In the genomic region with DNA sequence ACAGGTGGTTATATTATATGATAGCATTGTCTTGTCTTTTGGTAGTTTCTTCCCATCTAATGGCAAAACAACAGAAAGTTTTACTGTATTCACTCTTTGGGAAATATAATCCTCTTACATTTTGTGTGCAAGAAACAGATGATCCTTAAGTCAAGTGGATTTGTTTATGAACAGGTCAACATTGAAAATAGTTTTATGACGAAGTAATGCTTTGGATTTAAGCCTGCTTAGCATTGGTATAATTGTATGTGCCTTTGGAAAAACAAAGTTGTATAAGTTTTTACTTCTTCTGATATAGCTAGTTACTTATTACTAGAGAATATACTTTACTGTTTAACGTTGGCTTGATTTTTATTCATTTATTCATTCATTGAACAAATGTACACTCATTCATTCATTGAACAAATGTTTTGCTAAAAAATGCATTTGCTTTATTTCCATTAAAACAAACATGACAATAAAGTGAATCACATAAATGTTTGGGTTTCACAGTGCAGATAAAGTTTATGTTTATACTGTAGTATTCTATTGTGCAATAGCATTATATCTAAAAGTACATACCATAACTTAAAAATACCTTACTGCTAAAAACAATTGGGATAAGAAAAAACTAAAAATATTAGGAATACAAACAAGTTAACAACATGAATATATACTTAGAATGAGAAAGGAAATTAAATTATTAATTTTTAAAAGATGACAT, we compare ENCODE assay signal across 17 cellular contexts. TPM values are rescaled to one million over a fixed set of nuclear protein-coding genes. Genes with fewer than 3 reads are reported as not detected.
A peak's percentile ranks its signal among the peaks of the same experiment; 100 is the strongest.
DNase-seq lines count a peak whose midpoint lies in the region; ATAC-seq, FAIRE-seq and TF ChIP-seq lines count a peak whose summit lies in the region.
"Had no signal": no experiment of that assay in that cellular context is flagged by ENCODE, and none has a peak within 500 bp of the region (broad histone marks: within the 10 kb centered on the region; RNA-seq: fewer than 3 reads in every experiment).

No MANE protein-coding gene starts in this region.

- H4K20me1 ChIP-seq in IMR-90 (ENCODE audit: insufficient read depth, low read length) (no peaks in the 10 kb centered on the region), H1 (replicated peaks in 1 of 2; ENCODE audit: control insufficient read depth in 1 of 2, insufficient read depth in 2 of 2, low read length in 2 of 2) (no peaks in the 10 kb centered on the region)
- H4K20me1 ChIP-seq: BLaER1 had no signal

- no TSS peak for BruUV-seq in IMR-90 (replicated peaks; lab: Mats Ljungman, UMichigan)

- H4K8ac ChIP-seq in IMR-90 (ENCODE audit: low read depth in 2 of 2, low read length in 2 of 2) (no peak overlapping the region; a peak in 1 of 4 replicates), H1 (ENCODE audit: extremely low read depth, insufficient read depth, low read length) (no peak overlapping the region)

- H2BK5ac ChIP-seq in IMR-90 (ENCODE audit: low read depth, low read length, poor library complexity, severe bottlenecking) = peak overlapping the region; percentile 35
- no peak overlapping the region for H2BK5ac ChIP-seq in H1 (ENCODE audit: low read depth, low read length)

- H3K4me2 ChIP-seq in A549 = peak overlapping the region; percentile 13; the same call in 1 of the 3 replicates
- no peak overlapping the region for H3K4me2 ChIP-seq in IMR-90 (ENCODE audit: low read depth, low read length)
- no peak overlapping the region for H3K4me2 ChIP-seq in H1 (ENCODE audit: insufficient read depth in 1 of 2, low read depth in 2 of 2, low read length in 2 of 2)
- H3K4me2 ChIP-seq: BLaER1, GM23338 had no signal

- POLR2A ChIA-PET in A549 (lab: Yijun Ruan, JAX) (no interaction called here), IMR-90 (lab: Charles Lee; ENCODE audit: unreplicated experiment) (no interaction called here), H1 (lab: Charles Lee; ENCODE audit: partially characterized antibody) (no interaction called here)

- H3K27ac ChIP-seq in A549 = no peak overlapping the region
- no peak overlapping the region for H3K27ac ChIP-seq in IMR-90 (ENCODE audit: insufficient read depth, low read length)
- H3K27ac ChIP-seq in H1 (ENCODE audit: low read depth, low read length) = no peak overlapping the region
- peak overlapping the region in 3 of 4 donors; percentile 37 to 89 (median 46) for H3K27ac ChIP-seq in gastrocnemius medialis
- H3K27ac ChIP-seq: BLaER1 had no signal

- no peak overlapping the region for H2AFZ ChIP-seq in IMR-90 (replicated peaks; ENCODE audit: low read length, poor library complexity)
- no peak overlapping the region for H2AFZ ChIP-seq in H1 (ENCODE audit: low read length)
- H2AFZ ChIP-seq: GM23338 had no signal

- H3K4ac ChIP-seq in IMR-90 (ENCODE audit: low read depth, low read length) (no peak overlapping the region), H1 (replicated peaks; ENCODE audit: insufficient read length, low read depth, low read length) (no peak overlapping the region)

- no peak for TF ChIP-seq POLR2A in A549 (IDR thresholded peaks at IDR 0.05; ENCODE audit: low read length)
- no peak for TF ChIP-seq POLR2A in IMR-90 (IDR thresholded peaks at IDR 0.05; ENCODE audit: low read depth, low read length)
- no peak for TF ChIP-seq POLR2A in H1 (IDR thresholded peaks at IDR 0.05; ENCODE audit: control extremely low read depth in 1 of 2, low read depth in 2 of 2, low read length in 2 of 2)
- no peak for TF ChIP-seq POLR2A in gastrocnemius medialis (IDR thresholded peaks at IDR 0.05)

- H3K9me3 ChIP-seq in A549 = no peaks in the 10 kb centered on the region
- no peaks in the 10 kb centered on the region for H3K9me3 ChIP-seq in IMR-90 (ENCODE audit: control insufficient read depth, insufficient read depth, low read length)
- H3K9me3 ChIP-seq in H1 (ENCODE audit: insufficient read depth in 2 of 2, low read depth in 1 of 2, low read length in 1 of 2) = no peaks in the 10 kb centered on the region
- no peaks in the 10 kb centered on the region for H3K9me3 ChIP-seq in gastrocnemius medialis
- H3K9me3 ChIP-seq: BLaER1, Caco-2 had no signal

- H3K4me3 ChIP-seq in A549 (no peak overlapping the region), IMR-90 (ENCODE audit: insufficient read depth, low read depth, low read length) (no peak overlapping the region), H1 (ENCODE audit: extremely low read depth in 1 of 4, insufficient read depth in 2 of 4, low read depth in 3 of 4, low read length in 4 of 4) (no peak overlapping the region), gastrocnemius medialis (no peak overlapping the region)
- H3K4me3 ChIP-seq: BLaER1, GM12878, GM23338 had no signal

- FAIRE-seq in A549 (lab: Jason Lieb, UNC) = peak; percentile 90
- FAIRE-seq in H1 (lab: Jason Lieb, UNC) = no peak
- FAIRE-seq: GM12878 had no signal

- no peak overlapping the region for H2AK9ac ChIP-seq in IMR-90 (replicated peaks; ENCODE audit: low read depth, low read length, poor library complexity)

- intact Hi-C loops in IMR-90 (cut with micrococcal nuclease) (no loop called here), gastrocnemius medialis (cut with DNase I; ENCODE audit: low total_unique reads) (no loop called here)

- H2BK12ac ChIP-seq in H1 (ENCODE audit: low read depth, low read length) = no peak overlapping the region

- H3K18ac ChIP-seq in IMR-90 (ENCODE audit: low read depth, low read length) = no peak overlapping the region
- H3K18ac ChIP-seq in H1 (ENCODE audit: extremely low read depth, low read length) = no peak overlapping the region

- H4K91ac ChIP-seq in IMR-90 (ENCODE audit: insufficient read depth, low read depth, low read length) = no peak overlapping the region
- H4K91ac ChIP-seq in H1 (replicated peaks; ENCODE audit: insufficient read length, low read length) = no peak overlapping the region

- H3K9ac ChIP-seq in IMR-90 (ENCODE audit: low read depth, low read length) = no peak overlapping the region
- no peak overlapping the region for H3K9ac ChIP-seq in H1 (replicated peaks in 1 of 4; ENCODE audit: extremely low read depth in 1 of 4, low read depth in 3 of 4, low read length in 3 of 4)
- H3K9ac ChIP-seq: BLaER1 had no signal

- no peak overlapping the region for H2BK15ac ChIP-seq in IMR-90 (ENCODE audit: low read depth, low read length)
- no peak overlapping the region for H2BK15ac ChIP-seq in H1 (ENCODE audit: low read length)

- H3K56ac ChIP-seq in IMR-90 (ENCODE audit: extremely low read depth, insufficient read depth, low read length) = no peak overlapping the region
- H3K56ac ChIP-seq in H1 (replicated peaks; ENCODE audit: insufficient read length, low read depth, low read length) = no peak overlapping the region

- CTCF ChIA-PET in A549 (lab: Yijun Ruan, JAX) (no interaction called here), IMR-90 (lab: Yijun Ruan, JAX) (interaction anchor here (0.6 kb wide), 1 partner anchor 482 kb away, joined by 3 read pairs; no protein-coding TSS in a partner anchor), H1 (lab: Charles Lee; ENCODE audit: partially characterized antibody) (interaction anchor here (0.6 kb wide), 1 partner anchor 50 kb away, joined by 3 read pairs; no protein-coding TSS in a partner anchor)

- no peak for DNase-seq in A549 (ENCODE audit: low read depth in 1 of 2, low spot score in 1 of 2)
- DNase-seq in IMR-90 = peak; percentile 69
- DNase-seq in H1 (ENCODE audit: low read depth in 1 of 2, low spot score in 2 of 2) = no peak
- no peak for DNase-seq in gastrocnemius medialis
- DNase-seq in NCI-H2171 treated with DMSO at 0.1 percent for 48 hours (lab: John Stamatoyannopoulos, UW) = no peak
- DNase-seq in activated CD4-positive, alpha-beta T cell treated with anti-CD3 and anti-CD28 coated beads for 1 hour = no peak
- DNase-seq in NCI-H2196 (lab: John Stamatoyannopoulos, UW; ENCODE audit: unreplicated experiment) = no peak
- DNase-seq: AML-193; Caco-2; CD8-positive, alpha-beta memory T cell; DMS79; H9 had no signal

- no peak overlapping the region for H2BK20ac ChIP-seq in IMR-90 (ENCODE audit: low read depth, low read length)
- H2BK20ac ChIP-seq in H1 (ENCODE audit: low read length) = no peak overlapping the region

- in situ Hi-C loops in IMR-90 (cut with MboI; ENCODE audit: low sequenced_read_pairs) = no loop called here
- in situ Hi-C loops in gastrocnemius medialis (cut with MboI; ENCODE audit: low sequenced_read_pairs in 4 of 4) = no loop called here

- ATAC-seq in A549 = no peak
- peak; percentile 73 for ATAC-seq in IMR-90 (ENCODE audit: low read depth)
- ATAC-seq in gastrocnemius medialis = no peak
- ATAC-seq: GM12878, GM23338 had no signal

- H3K79me1 ChIP-seq in IMR-90 (ENCODE audit: low read depth in 1 of 2, low read length in 2 of 2) = peaks cover 0 to 15% of the 10 kb centered on the region in 2 experiments; a peak in 1 of 4 replicates
- no peaks in the 10 kb centered on the region for H3K79me1 ChIP-seq in H1 (ENCODE audit: low read depth, low read length)

- 20% methylated on average over 2 of the region's 2 CpGs for WGBS in A549 (ENCODE audit: missing lambda C conversion rate)
- no CpG with 5 or more reads among the region's 2 CpGs for WGBS in IMR-90 (ENCODE audit: extremely low coverage in 2 of 2, insufficient read length in 1 of 2), 2 experiments
- 96% methylated on average over 2 of the region's 2 CpGs; no CpG with 5 or more reads in 1 of the 2 experiments for whole genome bisulfite sequencing in H1 (ENCODE audit: extremely low coverage in 1 of 2, insufficient coverage in 1 of 2, insufficient read length in 1 of 2, insufficient replicate concordance in 2 of 2, low coverage in 1 of 2, low lambda C conversion rate in 2 of 2, missing lambda C conversion rate in 1 of 2), 2 experiments

- H3K23me2 ChIP-seq in H1 (ENCODE audit: low read depth, low read length) = no peaks in the 10 kb centered on the region

- H2BK120ac ChIP-seq in IMR-90 (ENCODE audit: low read depth, low read length) (no peak overlapping the region), H1 (replicated peaks; ENCODE audit: low read depth, low read length) (no peak overlapping the region)

- no peaks in the 10 kb centered on the region for H3K79me2 ChIP-seq in H1 (ENCODE audit: control insufficient read depth in 1 of 2, insufficient read depth in 2 of 2, low read length in 2 of 2)

- no peaks in the 10 kb centered on the region for H3K27me3 ChIP-seq in IMR-90 (ENCODE audit: control insufficient read depth, insufficient read depth, low read length)
- no peaks in the 10 kb centered on the region for H3K27me3 ChIP-seq in H1 (replicated peaks in 1 of 4; ENCODE audit: control insufficient read depth in 3 of 4, extremely low read depth in 1 of 4, insufficient read depth in 3 of 4, low read length in 3 of 4)
- H3K27me3 ChIP-seq in gastrocnemius medialis = no peaks in the 10 kb centered on the region
- H3K27me3 ChIP-seq: BLaER1 had no signal

- H3K36me3 ChIP-seq in IMR-90 (ENCODE audit: control insufficient read depth, insufficient read depth, low read length) (peaks cover 9% of the 10 kb centered on the region), H1 (ENCODE audit: control insufficient read depth in 2 of 4, insufficient read depth in 4 of 4, low read length in 3 of 4) (no peaks in the 10 kb centered on the region), gastrocnemius medialis (peaks cover 0 to under 1% of the 10 kb centered on the region in 2 donors)
- H3K36me3 ChIP-seq: BLaER1 had no signal

- H3K14ac ChIP-seq in IMR-90 (replicated peaks; ENCODE audit: low read depth, low read length) (no peak overlapping the region), H1 (ENCODE audit: insufficient read length) (no peak overlapping the region)

- no peak for TF ChIP-seq CTCF in A549 (IDR thresholded peaks at IDR 0.05)
- no peak for TF ChIP-seq CTCF in IMR-90 (conservative IDR thresholded peaks at IDR 0.05; ENCODE audit: low read depth, low read length)
- no peak for TF ChIP-seq CTCF in H1 (IDR thresholded peaks at IDR 0.05; ENCODE audit: control extremely low read depth in 1 of 3, insufficient read depth in 1 of 3, low read depth in 1 of 3, low read length in 3 of 3)
- TF ChIP-seq CTCF in gastrocnemius medialis (IDR thresholded peaks at IDR 0.05 in 4 of 5, conservative IDR thresholded peaks at IDR 0.05 in 1 of 5) = no peak

- TF ChIP-seq RAD21 in A549 (conservative IDR thresholded peaks at IDR 0.05 in 1 of 2, IDR thresholded peaks at IDR 0.05 in 1 of 2) (no peak), IMR-90 (IDR thresholded peaks at IDR 0.05; ENCODE audit: low read length) (no peak), H1 (IDR thresholded peaks at IDR 0.05 in 1 of 2, conservative IDR thresholded peaks at IDR 0.05 in 1 of 2; ENCODE audit: low read depth in 2 of 2, low read length in 2 of 2) (no peak)

- dilution Hi-C loops in IMR-90 (cut with HindIII; ENCODE audit: low sequenced_read_pairs, unreplicated experiment) = no loop called here

- H3K4me1 ChIP-seq in A549 (peaks cover 12% of the 10 kb centered on the region; the same call in 2 of the 3 replicates), IMR-90 (ENCODE audit: control insufficient read depth, insufficient read depth, low read length) (peaks cover 4% of the 10 kb centered on the region), H1 (replicated peaks in 1 of 4; ENCODE audit: control insufficient read depth in 3 of 4, insufficient read depth in 4 of 4, low read length in 3 of 4) (no peaks in the 10 kb centered on the region), gastrocnemius medialis (peaks cover 6 to 9% of the 10 kb centered on the region in 2 donors)
- H3K4me1 ChIP-seq: BLaER1, Caco-2 had no signal

- TF ChIP-seq EP300 in A549 (IDR thresholded peaks at IDR 0.05) (no peak), H1 (IDR thresholded peaks at IDR 0.05; ENCODE audit: borderline replicate concordance in 1 of 2, low read depth in 2 of 2, low read length in 2 of 2) (no peak)

- H2AK5ac ChIP-seq in IMR-90 (ENCODE audit: low read depth, low read length) (no peak overlapping the region), H1 (ENCODE audit: low read depth, low read length) (no peak overlapping the region)

- peaks cover 3% of the 10 kb centered on the region; the same call in 1 of the 2 replicates for H3K9me1 ChIP-seq in IMR-90 (ENCODE audit: insufficient read depth, low read length)

- no peak overlapping the region for H3K23ac ChIP-seq in IMR-90 (ENCODE audit: low read depth, low read length)
- no peak overlapping the region for H3K23ac ChIP-seq in H1 (ENCODE audit: insufficient read length)

- H4K5ac ChIP-seq in IMR-90 (ENCODE audit: low read depth, low read length) = no peak overlapping the region
- H4K5ac ChIP-seq in H1 (ENCODE audit: insufficient read length, low read depth, low read length) = no peak overlapping the region

RNA-seq across cellular contexts. Expression of gene SGCD, which starts 12.3 kb away (rescaled TPM):
- 9.5 and 10.6 TPM in 2 replicates for polyA plus RNA-seq in A549 (2011; rRNA removed)
- 3.3 and 3.8 TPM in 2 replicates for polyA plus RNA-seq in A549 (2012; cell fraction: cytosol; rRNA removed)
- polyA plus RNA-seq in A549 (2012; cell fraction: nucleus; rRNA removed) = 2.5 and 3.3 TPM in 2 replicates
- 7.6 to 9.0 TPM (median 7.6 TPM) in 3 replicates for polyA plus RNA-seq in A549 (2017; fragmentation: RNase III; extraction: RNeasy Plus Mini Kit Qiagen cat#74134 plus additional on column Dnase treatment)
- polyA minus RNA-seq in A549 (2011; rRNA and poly(A)+ RNA removed) = 10.5 and 13.1 TPM in 2 replicates
- 10.6 TPM in 2 replicates for total RNA-seq in IMR-90 (2012; rRNA removed)
- 4.7 and 5.8 TPM in 2 replicates for polyA plus RNA-seq in IMR-90 (2012; rRNA removed)
- 2.6 and 2.9 TPM in 2 replicates for polyA plus RNA-seq in IMR-90 (2012; cell fraction: cytosol; rRNA removed)
- 1.2 and 6.8 TPM in 2 replicates for polyA plus RNA-seq in IMR-90 (2012; cell fraction: nucleus; rRNA removed; ENCODE audit: low replicate concordance)
- 0.04 and 0.13 TPM in 2 replicates for total RNA-seq in H1 (2021; fragmentation: NEBNext Ultra II Directional; extraction: Animal tissue kit (Norgen Biotek cat#: 25700))
- polyA plus RNA-seq in H1 (2011; rRNA removed) = under 0.01 and 0.08 TPM in 2 replicates
- 0.04 TPM for polyA plus RNA-seq in H1 (2011; cell fraction: cytosol; rRNA removed)
- 0.03 TPM for polyA plus RNA-seq in H1 (2011; cell fraction: nucleus; rRNA removed)
- polyA plus RNA-seq in H1 (2012, experiment 1 of 2) = 0.07 to 0.09 TPM (median 0.07 TPM) in 3 of 4 replicates, not detected in the other
- polyA plus RNA-seq in H1 (2012, experiment 2 of 2) = not detected
- 0.10 TPM for polyA plus RNA-seq in H1 (2013, experiment 1 of 2)
- polyA plus RNA-seq in H1 (2013, experiment 2 of 2) = 0.07 TPM
- polyA minus RNA-seq in H1 (2011; rRNA and poly(A)+ RNA removed) = 0.03 and 0.07 TPM in 2 replicates
- not detected for polyA minus RNA-seq in H1 (2011; cell fraction: cytosol; rRNA and poly(A)+ RNA removed)
- polyA minus RNA-seq in H1 (2011; cell fraction: nucleus; rRNA and poly(A)+ RNA removed) = 0.10 TPM
- total RNA-seq in gastrocnemius medialis = 10 to 100 TPM in 3 of 4 donors, 1 to 10 TPM in 1; 8.2 to 53.5 (median 35.8) TPM
- total RNA-seq: G401, GM12878 had no signal
- polyA plus RNA-seq: IgD-negative memory B cell had no signal

Comparison
In these comparisons a context has a peak if more than half of its experiments do, and no peak if none do; other contexts are left out.
1. H3K27ac ChIP-seq: peak in gastrocnemius medialis (3 of 4); none in A549 (0 of 2), IMR-90 (single experiment) and H1 (single experiment).
2. Of the 18 proteins assayed by ChIP-seq in both H1 and A549: peak only in H1: none; only in A549: none; in both: CEBPB; in neither: 17.